Comparison of ENCODE assay signal across 8 cellular contexts in genomic region chr19:19488875-19489690, GRCh38. TPM values are rescaled to one million over a fixed set of nuclear protein-coding genes. Genes with fewer than 3 reads are reported as not detected.
DNase-seq lines count a peak whose midpoint lies in the region; ATAC-seq, FAIRE-seq and TF ChIP-seq lines count a peak whose summit lies in the region.

No MANE protein-coding gene starts in this region.

- peak overlapping the region; percentile 96 for H3K27ac Mint-ChIP-seq in endodermal cell

- ATAC-seq in HG02970 (IDR thresholded peaks at IDR 0.05; ENCODE audit: low FRiP score, unreplicated experiment) = peak; percentile 60

- peak; percentile 96 for FAIRE-seq in GM18507 (lab: Jason Lieb, UNC)

- TF ChIP-seq CTCF in endodermal cell (conservative IDR thresholded peaks at IDR 0.05) = no peak

- H3K4me3 Mint-ChIP-seq in endodermal cell = peak overlapping the region; percentile 29

- H3K27ac ChIP-seq in endodermal cell (ENCODE audit: low read depth, low read length) (peak overlapping the region; percentile 94), mesodermal cell (ENCODE audit: low read depth, low read length, severe bottlenecking) (peak overlapping the region; percentile 97)

- H3K36me3 ChIP-seq in endodermal cell (ENCODE audit: control insufficient read depth, insufficient read depth, low read length) = peaks cover 20% of the 10 kb centered on the region
- H3K36me3 ChIP-seq in mesodermal cell (ENCODE audit: control insufficient read depth, insufficient read depth, low read length) = peaks cover 51% of the 10 kb centered on the region

- peaks cover 39% of the 10 kb centered on the region for H3K4me1 Mint-ChIP-seq in endodermal cell

- no peaks in the 10 kb centered on the region for H3K9me3 Mint-ChIP-seq in endodermal cell

- WGBS in endodermal cell (ENCODE audit: insufficient coverage in 1 of 2, insufficient read length in 1 of 2), 2 experiments = 56 to 73% methylated on average over 9 to 14 of the region's 14 CpGs
- 37 to 52% methylated on average over 10 to 12 of the region's 14 CpGs for WGBS in mesodermal cell (ENCODE audit: insufficient coverage in 2 of 2), 2 experiments

- H3K9me3 ChIP-seq in endodermal cell (ENCODE audit: control insufficient read depth, low read length) = no peaks in the 10 kb centered on the region
- no peaks in the 10 kb centered on the region for H3K9me3 ChIP-seq in mesodermal cell (ENCODE audit: control insufficient read depth, low read length)

- H3K4me3 ChIP-seq in endodermal cell (ENCODE audit: low read length) (no peak overlapping the region), mesodermal cell (ENCODE audit: extremely low read depth, insufficient read depth, low read length, poor library complexity, severe bottlenecking) (no peak overlapping the region)

- H3K36me3 Mint-ChIP-seq in endodermal cell (ENCODE audit: low read depth) = peaks cover 21% of the 10 kb centered on the region

- H3K9ac ChIP-seq in endodermal cell (ENCODE audit: extremely low read depth, low read length, poor library complexity, severe bottlenecking) = peak overlapping the region; percentile 58

- no peaks in the 10 kb centered on the region for H3K27me3 ChIP-seq in endodermal cell (ENCODE audit: control insufficient read depth, insufficient read depth, low read length, poor library complexity, severe bottlenecking)

- H3K4me1 ChIP-seq in endodermal cell (ENCODE audit: control insufficient read depth, insufficient read depth, low read length) (peaks cover 13% of the 10 kb centered on the region), mesodermal cell (ENCODE audit: control insufficient read depth, insufficient read depth, low read length, poor library complexity, severe bottlenecking) (peaks cover 57% of the 10 kb centered on the region)

- no peaks in the 10 kb centered on the region for H3K27me3 Mint-ChIP-seq in endodermal cell (ENCODE audit: insufficient read depth)

- DNase-seq in GM18507 (ENCODE audit: extremely low spot score, insufficient read length, low read depth) = peak; percentile 58
- DNase-seq in NOMO-1 treated with DMSO at 0.1 percent for 48 hours (lab: John Stamatoyannopoulos, UW; ENCODE audit: unreplicated experiment) = peak; percentile 89
- DNase-seq in activated CD8-positive, alpha-beta memory T cell treated with anti-CD3 and anti-CD28 coated beads, Interleukin-2, amount 50 U/mL, for 1 hour (ENCODE audit: extremely low read depth) = peak; percentile 76
- peak; percentile 94 for DNase-seq in endodermal cell
- peak; percentile 60 to 71 for DNase-seq in stimulated activated CD8-positive, alpha-beta memory T cell treated with anti-CD3 and anti-CD28 coated beads, Interleukin-15, amount 100 ng/mL, for 4 hours (ENCODE audit: low read depth in 2 of 2)
- DNase-seq in NCI-H1694 treated with DMSO at 0.1 percent for 48 hours (lab: John Stamatoyannopoulos, UW) = no peak

RNA-seq across cellular contexts. Expression of gene TSSK6, which starts 26.3 kb away (rescaled TPM):
- 1 to 10 TPM; 2.9 to 5.0 TPM for total RNA-seq in endodermal cell
- polyA plus RNA-seq in endodermal cell (2013, experiment 1 of 2) = 3.5 TPM
- polyA plus RNA-seq in endodermal cell (2013, experiment 2 of 2) = 2.5 TPM
- polyA plus RNA-seq in mesodermal cell (2013, experiment 1 of 2) = 2.1 TPM
- polyA plus RNA-seq in mesodermal cell (2013, experiment 2 of 2) = 1.6 TPM

RNA-seq across cellular contexts. Expression of gene NDUFA13, which starts 26.9 kb away (rescaled TPM):
- total RNA-seq in endodermal cell = 100 to 1,000 TPM; 408 to 446 TPM
- polyA plus RNA-seq in endodermal cell (2013, experiment 1 of 2) = 206 TPM
- 187 TPM for polyA plus RNA-seq in endodermal cell (2013, experiment 2 of 2)
- 205 TPM for polyA plus RNA-seq in mesodermal cell (2013, experiment 1 of 2)
- 173 TPM for polyA plus RNA-seq in mesodermal cell (2013, experiment 2 of 2)

RNA-seq across cellular contexts. Expression of gene YJEFN3, which starts 39.6 kb away (rescaled TPM):
- 10 to 100 TPM in 1 of 2 donors, 1 to 10 TPM in 1; 7.3 to 12.6 TPM for total RNA-seq in endodermal cell
- polyA plus RNA-seq in endodermal cell (2013, experiment 1 of 2) = 9.3 TPM
- 7.2 TPM for polyA plus RNA-seq in endodermal cell (2013, experiment 2 of 2)
- 8.5 TPM for polyA plus RNA-seq in mesodermal cell (2013, experiment 1 of 2)
- polyA plus RNA-seq in mesodermal cell (2013, experiment 2 of 2) = 7.5 TPM

RNA-seq across cellular contexts. Expression of gene CILP2, which starts 49.0 kb away (rescaled TPM):
- total RNA-seq in endodermal cell = 1 to 10 TPM; 3.6 to 9.9 TPM
- polyA plus RNA-seq in endodermal cell (2013, experiment 1 of 2) = 6.4 TPM
- 6.4 TPM for polyA plus RNA-seq in endodermal cell (2013, experiment 2 of 2)
- 3.4 TPM for polyA plus RNA-seq in mesodermal cell (2013, experiment 1 of 2)
- polyA plus RNA-seq in mesodermal cell (2013, experiment 2 of 2) = 2.0 TPM
